12 cellular contexts compared by ENCODE assay signal in the genomic region with DNA sequence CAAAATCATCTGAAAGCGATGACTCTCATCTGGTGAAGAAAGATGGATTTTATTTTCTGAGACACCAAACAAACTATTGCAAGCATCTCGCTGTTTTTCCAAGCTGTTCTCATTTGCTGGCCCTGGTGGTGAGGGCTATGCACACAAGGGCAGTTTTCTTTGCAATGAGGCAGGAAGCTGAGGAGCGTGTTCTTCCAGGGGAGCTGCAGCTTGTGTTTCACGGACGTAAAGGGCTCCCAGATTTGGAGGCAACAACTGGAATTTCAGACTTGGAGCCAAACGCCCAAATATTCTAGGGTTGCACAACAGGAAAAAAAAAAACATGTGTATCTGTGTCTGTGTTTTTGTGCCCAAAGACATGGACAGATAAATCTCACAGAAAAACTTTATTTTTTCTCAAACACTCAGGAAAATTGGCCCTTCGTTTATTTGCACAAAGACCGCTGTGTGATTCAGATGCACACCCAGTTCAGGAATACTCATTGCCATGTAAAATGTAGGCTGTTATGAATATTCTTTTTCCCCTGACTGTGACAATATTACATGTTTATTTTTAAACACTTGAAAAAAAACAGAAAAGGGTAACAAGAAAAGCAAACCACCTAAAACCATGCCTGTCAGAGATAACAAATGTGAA.
DNase-seq lines count a peak whose midpoint lies in the region; ATAC-seq, FAIRE-seq and TF ChIP-seq lines count a peak whose summit lies in the region.
"Had no signal": no experiment of that assay in that cellular context is flagged by ENCODE, and none has a peak within 500 bp of the region (broad histone marks: within the 10 kb centered on the region; RNA-seq: fewer than 3 reads in every experiment).

No MANE protein-coding gene starts in this region.

- H2AFZ ChIP-seq in HepG2 (ENCODE audit: low read length): no peak overlapping the region

- no peaks in the 10 kb centered on the region for H3K27me3 ChIP-seq in thyroid gland
- H3K27me3 ChIP-seq in HepG2 (ENCODE audit: control insufficient read depth in 1 of 2, insufficient read depth in 2 of 2, low read length in 2 of 2): no peaks in the 10 kb centered on the region; a peak in 1 of 5 replicates

- no peak overlapping the region for H3K9ac ChIP-seq in HepG2 (ENCODE audit: insufficient read depth, low read depth, low read length)

- intact Hi-C loops in thyroid gland (cut with DNase I) (no loop called here), HepG2 (cut with micrococcal nuclease; ENCODE audit: unreplicated experiment) (no loop called here)

- H3K27ac Mint-ChIP-seq in HFFc6: 0 out of 2 replicates have a peak overlapping the region, but pooled peaks have one; percentile 14
- no peak overlapping the region for H3K27ac Mint-ChIP-seq in effector memory CD8-positive, alpha-beta T cell
- H3K27ac Mint-ChIP-seq: activated T-helper 2 cell treated with anti-CD3 and anti-CD28 coated beads, Interferon-gamma antibody, Interleukin-2, Interleukin-4, amounts not matched to agents 10 μg/mL and 5 μg/mL and 100 μg/mL, durations not matched to agents 14 hours and 24 hours and 36 hours had no signal

- TF ChIP-seq POLR2A in thyroid gland (IDR thresholded peaks at IDR 0.05) (no peak), HepG2 (IDR thresholded peaks at IDR 0.05; ENCODE audit: insufficient read depth in 1 of 2, low read depth in 2 of 2, low read length in 2 of 2) (no peak)

- FAIRE-seq in HepG2 (lab: Jason Lieb, UNC): no peak
- FAIRE-seq: K562 had no signal

- H3K36me3 ChIP-seq in thyroid gland: no peaks in the 10 kb centered on the region
- no peaks in the 10 kb centered on the region for H3K36me3 ChIP-seq in HepG2 (replicated peaks in 1 of 2; ENCODE audit: control insufficient read depth in 1 of 2, insufficient read depth in 2 of 2, low read length in 2 of 2)

- TF ChIP-seq CTCF in HFFc6 (IDR thresholded peaks at IDR 0.05) (peak; percentile 53), thyroid gland (IDR thresholded peaks at IDR 0.05) (peak in 2 of 6 experiments; percentile 9 to 21), HepG2 (CRISPR knock-in tag; IDR thresholded peaks at IDR 0.05) (no peak)

- H3K27ac ChIP-seq in thyroid gland (no peak overlapping the region), HepG2 (ENCODE audit: extremely low read length, insufficient read depth, low read length) (no peak overlapping the region)

- peak overlapping the region; percentile 60 for H3K4me3 Mint-ChIP-seq in HFFc6
- no peak overlapping the region for H3K4me3 Mint-ChIP-seq in effector memory CD8-positive, alpha-beta T cell

- peaks cover 0 to 12% of the 10 kb centered on the region in 2 donors for H3K4me1 ChIP-seq in thyroid gland
- H3K4me1 ChIP-seq in HepG2 (ENCODE audit: insufficient read depth, low read length): no peaks in the 10 kb centered on the region

- BruUV-seq in HepG2 (replicated peaks; lab: Mats Ljungman, UMichigan): no TSS peak

- 48 to 56% methylated on average over 8 of the region's 8 CpGs for WGBS in thyroid gland, 2 donors
- 9% methylated on average over 8 of the region's 8 CpGs for WGBS in HepG2 (ENCODE audit: low lambda C conversion rate)

- peaks cover 27% of the 10 kb centered on the region for H3K4me1 Mint-ChIP-seq in HFFc6 (ENCODE audit: low read depth)
- no peaks in the 10 kb centered on the region for H3K4me1 Mint-ChIP-seq in effector memory CD8-positive, alpha-beta T cell (ENCODE audit: low read depth in 2 of 2)

- no peak for TF ChIP-seq RAD21 in HepG2 (CRISPR knock-in tag; IDR thresholded peaks at IDR 0.05)

- no peak for TF ChIP-seq EP300 in HepG2 (IDR thresholded peaks at IDR 0.05; ENCODE audit: low read depth in 2 of 2, low read length in 2 of 2)
- no peak for TF ChIP-seq EP300 in HepG2 (CRISPR knock-in tag; IDR thresholded peaks at IDR 0.05; ENCODE audit: borderline replicate concordance)

- H3K9me3 Mint-ChIP-seq in HFFc6: no peaks in the 10 kb centered on the region
- no peaks in the 10 kb centered on the region for H3K9me3 Mint-ChIP-seq in effector memory CD8-positive, alpha-beta T cell
- H3K9me3 Mint-ChIP-seq: activated T-helper 2 cell treated with anti-CD3 and anti-CD28 coated beads, Interferon-gamma antibody, Interleukin-2, Interleukin-4, amounts not matched to agents 10 μg/mL and 5 μg/mL and 100 μg/mL, durations not matched to agents 14 hours and 24 hours and 36 hours had no signal

- no peaks in the 10 kb centered on the region for H3K79me2 ChIP-seq in HepG2 (ENCODE audit: insufficient read depth, low read length)

- H3K4me2 ChIP-seq in HepG2 (ENCODE audit: low read depth, low read length): no peak overlapping the region

- DNase-seq in HFFc6 (peak; percentile 74), epidermal melanocyte (ENCODE audit: insufficient read length, low spot score) (peak; percentile 61), medulla oblongata (ENCODE audit: extremely low spot score) (peak; percentile 4), thyroid gland (peak; percentile 10 to 16), NOMO-1 treated with dmso at 0.1 percent for 144 hours (lab: John Stamatoyannopoulos, UW; ENCODE audit: unreplicated experiment) (no peak), activated gamma-delta T cell (lab: John Stamatoyannopoulos, UW) (no peak), HepG2 (ENCODE audit: low spot score) (no peak)
- DNase-seq in effector memory CD8-positive, alpha-beta T cell: no peak
- DNase-seq: effector CD8-positive, alpha-beta T cell; NCI-H2171 treated with DMSO at 0.1 percent for 48 hours had no signal

- H3K36me3 Mint-ChIP-seq in HFFc6 (ENCODE audit: low read depth): no peaks in the 10 kb centered on the region
- no peaks in the 10 kb centered on the region for H3K36me3 Mint-ChIP-seq in effector memory CD8-positive, alpha-beta T cell (ENCODE audit: insufficient read depth)

- no peaks in the 10 kb centered on the region for H3K9me3 ChIP-seq in thyroid gland
- H3K9me3 ChIP-seq in HepG2 (ENCODE audit: low read length): no peaks in the 10 kb centered on the region

- no peaks in the 10 kb centered on the region for H4K20me1 ChIP-seq in HepG2 (ENCODE audit: insufficient read depth, low read length)

- POLR2A ChIA-PET in HepG2 (lab: Yijun Ruan, JAX): no interaction called here

- no peak for ATAC-seq in effector memory CD8-positive, alpha-beta T cell (replicated peaks)
- ATAC-seq in HepG2: no peak
- ATAC-seq: K562 had no signal

- in situ Hi-C loops in HepG2 (cut with HindIII; ENCODE audit: extremely low pct_ligation_motif_present, low pct_unique_long_range_greater_than_20kb): no loop called here

- CTCF ChIA-PET in HepG2 (lab: Yijun Ruan, JAX; ENCODE audit: low intra/inter-chr PET ratio, low total read pairs): no interaction called here

- peaks cover 2% of the 10 kb centered on the region for H3K27me3 Mint-ChIP-seq in HFFc6 (ENCODE audit: insufficient read depth)
- H3K27me3 Mint-ChIP-seq in effector memory CD8-positive, alpha-beta T cell: peaks cover 42 to 69% of the 10 kb centered on the region in 2 donors

- H3K4me3 ChIP-seq in thyroid gland (replicated peaks in 1 of 3): no peak overlapping the region
- H3K4me3 ChIP-seq in HepG2 (replicated peaks in 1 of 3; ENCODE audit: insufficient read depth in 1 of 3, low read depth in 2 of 3, low read length in 3 of 3): no peak overlapping the region
- H3K4me3 ChIP-seq: K562 had no signal

TF ChIP-seq in HepG2, 621 proteins besides CTCF, POLR2A, EP300 and RAD21 (continues in another document):
- TF ChIP-seq AKNA (CRISPR knock-in tag; IDR thresholded peaks at IDR 0.05; ENCODE audit: borderline replicate concordance) (no peak), SNAPC2 (CRISPR knock-in tag; IDR thresholded peaks at IDR 0.05) (no peak), ZNF580 (CRISPR knock-in tag; IDR thresholded peaks at IDR 0.05; ENCODE audit: borderline replicate concordance, low read depth) (no peak), SPEN (CRISPR knock-in tag; IDR thresholded peaks at IDR 0.05; ENCODE audit: low read depth) (no peak), BRCA1 (CRISPR knock-in tag; IDR thresholded peaks at IDR 0.05) (no peak), ISL2 (CRISPR knock-in tag; IDR thresholded peaks at IDR 0.05) (no peak), ZNF101 (CRISPR knock-in tag; IDR thresholded peaks at IDR 0.05; ENCODE audit: borderline replicate concordance, low read depth) (no peak), HOXD1 (CRISPR knock-in tag; IDR thresholded peaks at IDR 0.05) (no peak), ZNF333 (CRISPR knock-in tag; IDR thresholded peaks at IDR 0.05; ENCODE audit: borderline replicate concordance) (no peak), ZNF720 (CRISPR knock-in tag; IDR thresholded peaks at IDR 0.05) (no peak)

Comparison
In these comparisons a context has a peak if more than half of its experiments do, and no peak if none do; other contexts are left out.
1. DNase-seq: peak in HFFc6 (single experiment), epidermal melanocyte (single experiment), medulla oblongata (single experiment) and thyroid gland (2 of 2); none in NOMO-1 treated with dmso at 0.1 percent for 144 hours (single experiment), activated gamma-delta T cell (single experiment), effector memory CD8-positive, alpha-beta T cell (0 of 3) and HepG2 (single experiment).